In the genomic region with DNA sequence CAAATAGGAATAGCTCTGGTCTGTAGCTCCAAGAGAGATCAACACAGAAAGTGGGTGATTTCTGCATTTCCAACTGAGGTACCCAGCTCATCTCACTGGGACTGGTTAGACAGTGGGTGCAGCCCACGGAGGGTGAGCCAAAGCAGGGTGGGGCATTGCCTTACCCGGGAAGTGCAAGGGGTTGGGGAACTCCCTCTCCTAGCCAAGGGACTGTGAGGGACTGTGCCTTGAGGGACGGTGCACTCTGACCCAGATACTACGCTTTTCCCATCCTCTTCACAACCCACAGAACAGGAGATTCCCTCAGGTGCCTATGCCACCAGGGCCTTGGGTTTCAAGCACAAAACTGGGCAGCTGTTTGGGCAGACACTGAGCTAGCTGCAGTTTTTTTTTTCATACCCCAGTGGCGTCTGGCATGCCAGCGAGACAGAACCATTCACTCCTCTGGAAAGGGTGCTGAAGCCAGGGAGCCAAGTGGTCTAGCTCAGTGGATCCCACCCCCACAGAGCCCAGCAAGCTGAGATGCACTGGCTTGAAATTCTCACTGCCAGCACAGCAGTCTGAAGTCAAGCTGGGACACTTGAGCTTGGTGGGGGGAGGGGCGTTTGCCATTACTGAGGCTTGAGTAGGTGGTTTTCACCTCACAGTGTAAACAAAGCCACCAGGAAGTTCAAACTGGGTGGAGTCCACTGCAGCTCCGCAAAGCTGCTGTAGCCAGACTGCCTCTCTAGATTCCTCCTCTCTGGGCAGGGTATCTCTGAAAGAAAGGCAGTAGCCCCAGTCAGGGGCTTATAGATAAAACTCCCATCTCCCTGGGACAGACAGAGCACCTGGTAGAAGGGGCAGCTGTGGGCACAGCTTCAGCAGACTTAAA, we compare ENCODE assay signal across 8 cellular contexts. TPM values are rescaled to one million over a fixed set of nuclear protein-coding genes. Genes with fewer than 3 reads are reported as not detected.
A peak's percentile ranks its signal among the peaks of the same experiment; 100 is the strongest.
DNase-seq lines count a peak whose midpoint lies in the region; FAIRE-seq and TF ChIP-seq lines count a peak whose summit lies in the region.
"Not testable (repeated sequence)": the region's sequence is repeated elsewhere in the genome, so short reads cannot be mapped to it uniquely, and the experiment has no call there.

No MANE protein-coding gene starts in this region.

- H3K36me3 ChIP-seq in bronchial epithelial cell (ENCODE audit: control insufficient read depth, insufficient read depth, low read length); spleen; stomach: not testable (repeated sequence)

- intact Hi-C loops in spleen (cut with DNase I; ENCODE audit: low total_unique reads); stomach (cut with DNase I; ENCODE audit: low total_unique reads): not testable (repeated sequence)

- H3K9me3 ChIP-seq in spleen = peaks cover 0 to 34% (median 2%) of the 10 kb centered on the region in 8 donors
- not testable (repeated sequence) for H3K9me3 ChIP-seq in stomach

- TF ChIP-seq CTCF in bronchial epithelial cell (IDR thresholded peaks at IDR 0.05; ENCODE audit: insufficient read depth, low read length, severe bottlenecking); spleen (IDR thresholded peaks at IDR 0.05 in 8 of 11, conservative IDR thresholded peaks at IDR 0.05 in 3 of 11); stomach (IDR thresholded peaks at IDR 0.05): not testable (repeated sequence)

- not testable (repeated sequence) for TF ChIP-seq EP300 in stomach (IDR thresholded peaks at IDR 0.05)

- not testable (repeated sequence) for FAIRE-seq in bronchial epithelial cell (lab: Jason Lieb, UNC)

- not testable (repeated sequence) for H3K4me3 ChIP-seq in bronchial epithelial cell (ENCODE audit: low read depth, low read length); stomach
- peak overlapping the region in 1 of 8 donors; percentile 50 for H3K4me3 ChIP-seq in spleen

- H3K27ac ChIP-seq in spleen (peak overlapping the region; percentile 66 to 93 (median 82)), stomach (peak overlapping the region; percentile 43 to 80 (median 67))

- H3K27me3 ChIP-seq in bronchial epithelial cell (ENCODE audit: control insufficient read depth, insufficient read depth, low read length); spleen (replicated peaks in 1 of 7); stomach: not testable (repeated sequence)

- H3K4me1 ChIP-seq in spleen (peaks cover 15 to 64% (median 33%) of the 10 kb centered on the region in 6 donors), stomach (peaks cover 13 to 16% (median 14%) of the 10 kb centered on the region in 4 donors)

- not testable (repeated sequence) for TF ChIP-seq POLR2A in spleen (IDR thresholded peaks at IDR 0.05); stomach (IDR thresholded peaks at IDR 0.05)

- 24 to 35% (median 31%) methylated on average over 4 to 8 of the region's 8 CpGs for WGBS in spleen, 5 donors
- 20 to 33% (median 27%) methylated on average over 7 to 8 of the region's 8 CpGs for WGBS in stomach, 5 donors

- peak; percentile 10 for DNase-seq in EH (ENCODE audit: low read depth)
- peak; percentile 12 to 60 for DNase-seq in NCI-H187 (lab: John Stamatoyannopoulos, UW)
- DNase-seq in SHP77 treated with DMSO at 0.1 percent for 48 hours (lab: John Stamatoyannopoulos, UW) = peak; percentile 5
- DNase-seq in activated CD8-positive, alpha-beta memory T cell treated with anti-CD3 and anti-CD28 coated beads, Interleukin-2, amount 50 U/mL, for 1 hour (ENCODE audit: extremely low read depth) = peak; percentile 43
- peak; percentile 71 for DNase-seq in bronchial epithelial cell (ENCODE audit: low read depth)
- peak; percentile 74 for DNase-seq in kidney tubule cell (ENCODE audit: low spot score)
- DNase-seq in spleen = peak; percentile 93
- DNase-seq in stomach = peak; percentile 91

RNA-seq across cellular contexts. Expression of a gene that starts 19.6 kb away (rescaled TPM):
- total RNA-seq in bronchial epithelial cell (49.8 and 65.5 TPM in 2 replicates), spleen (100 to 1,000 TPM; 119 to 218 (median 143) TPM), stomach (100 to 1,000 TPM in 4 of 5 donors, 10 to 100 TPM in 1; 99.5 to 240 (median 139) TPM)
- polyA plus RNA-seq in spleen (10 to 100 TPM; 37.4 to 53.2 (median 41.2) TPM), stomach (10 to 100 TPM; 12.1 to 32.4 (median 15.1) TPM)

RNA-seq across cellular contexts. Expression of a gene that starts 28.1 kb away (rescaled TPM):
- total RNA-seq in bronchial epithelial cell (0.13 TPM in 1 of 2 replicates, not detected in the other), spleen (10 to 100 TPM; 17.0 to 36.9 (median 28.3) TPM), stomach (1 to 10 TPM in 4 of 5 donors, not detected in 1; 1.3 to 5.8 (median 4.2) TPM)
- polyA plus RNA-seq in spleen (10 to 100 TPM; 26.0 to 64.2 (median 35.6) TPM), stomach (1 to 10 TPM in 2 of 3 donors, under 1 TPM in 1; 0.92 to 2.3 (median 1.1) TPM)

RNA-seq across cellular contexts. Expression of a gene that starts 28.3 kb away (rescaled TPM):
- 681 and 808 TPM in 2 replicates for total RNA-seq in bronchial epithelial cell
- over 10,000 TPM in 1 of 7 donors, 1,000 to 10,000 TPM in 6; 5,238 to 10,333 (median 6,268) TPM for total RNA-seq in spleen
- 1,000 to 10,000 TPM; 3,969 to 5,676 (median 5,369) TPM for polyA plus RNA-seq in spleen
- total RNA-seq in stomach = 1,000 to 10,000 TPM in 4 of 5 donors, 100 to 1,000 TPM in 1; 815 to 3,849 (median 2,307) TPM
- polyA plus RNA-seq in stomach = 1,000 to 10,000 TPM; 1,385 to 1,947 (median 1,540) TPM

RNA-seq across cellular contexts. Expression of a gene that starts 53.3 kb away (rescaled TPM):
- total RNA-seq in bronchial epithelial cell (7.1 and 7.8 TPM in 2 replicates), spleen (10 to 100 TPM; 24.7 to 54.9 (median 46.9) TPM), stomach (10 to 100 TPM in 1 of 5 donors, 1 to 10 TPM in 3, under 1 TPM in 1; 0.58 to 43.8 (median 2.7) TPM)
- polyA plus RNA-seq in spleen (10 to 100 TPM; 16.4 to 44.5 (median 22.3) TPM), stomach (10 to 100 TPM in 2 of 3 donors, 1 to 10 TPM in 1; 9.2 to 14.7 (median 10.4) TPM)

Comparison
In these comparisons a context has a peak if more than half of its experiments do, and no peak if none do; other contexts are left out.
1. DNase-seq: peak in every context shown above with its lines; median percentile 93 in spleen; 91 in stomach; 74 in kidney tubule cell; 71 in bronchial epithelial cell; 43 in activated CD8-positive, alpha-beta memory T cell treated with anti-CD3 and anti-CD28 coated beads, Interleukin-2, amount 50 U/mL, for 1 hour; 36 in NCI-H187; 10 in EH; 5 in SHP77 treated with DMSO at 0.1 percent for 48 hours.